28 cellular contexts compared by ENCODE assay signal in the genomic region with DNA sequence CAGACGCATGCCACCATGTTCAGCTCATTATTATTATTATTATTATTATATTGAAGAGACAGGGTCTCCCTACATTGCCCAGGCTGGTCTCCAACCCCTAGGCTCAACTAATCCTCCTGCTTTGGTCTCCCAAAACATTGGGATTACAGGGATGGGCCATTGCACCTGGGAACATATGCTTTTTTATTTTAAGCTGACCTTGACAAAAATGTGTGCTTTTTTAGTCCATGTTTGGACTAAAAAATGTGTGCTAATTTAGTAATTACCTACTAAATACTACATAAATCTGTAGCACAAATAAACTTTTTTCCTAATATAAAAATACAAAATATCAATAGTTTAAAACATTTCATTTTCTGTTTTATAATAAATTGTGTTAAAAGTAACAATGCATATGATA.
"Had no signal": no experiment of that assay in that cellular context is flagged by ENCODE, and none has a peak within 500 bp of the region (broad histone marks: within the 10 kb centered on the region; RNA-seq: fewer than 3 reads in every experiment).

No MANE protein-coding gene starts in this region.

- H3K36me3 ChIP-seq: neural progenitor cell, ovary, spleen, suprapubic skin, tibial artery, transverse colon, upper lobe of right lung, uterus had no signal

- H2AFZ ChIP-seq: neural progenitor cell, parathyroid adenoma had no signal

- H3K27ac ChIP-seq: neural progenitor cell, ovary, parathyroid adenoma, psoas muscle, skin epidermis, spleen, suprapubic skin, testis, tibial artery, transverse colon, upper lobe of right lung, uterus had no signal

- H3K9ac ChIP-seq: neural progenitor cell, parathyroid adenoma had no signal

- H3K9me3 ChIP-seq: ovary, psoas muscle, spleen, suprapubic skin, testis, tibial artery, transverse colon, upper lobe of right lung, uterus had no signal

- H3K4me2 ChIP-seq: neural progenitor cell, smooth muscle cell had no signal

- H3K4me1 ChIP-seq: neural progenitor cell, parathyroid adenoma, psoas muscle, spleen, suprapubic skin, testis, tibial artery, transverse colon, upper lobe of right lung, uterus had no signal

- ATAC-seq: natural killer cell; psoas muscle; right cardiac atrium; sciatic nerve; stimulated activated memory B cell treated with anti-CD40 and anti-IgM and Interleukin-4, amounts not matched to agents 10 μg/mL and 1 μg/mL and 100 μg/mL, for 72 hours; stimulated activated naive CD8-positive, alpha-beta T cell treated with anti-CD3 and anti-CD28 coated beads, Interleukin-15, amount 100 ng/mL, for 72 hours; stimulated activated naive CD8-positive, alpha-beta T cell treated with anti-CD3 and anti-CD28 coated beads, Interleukin-15, Interleukin-2, amounts not matched to agents 100 U/mL and 50 U/mL, for 24 hours; upper lobe of right lung had no signal

- H3K27me3 ChIP-seq: neural progenitor cell, ovary, spleen, suprapubic skin, testis, tibial artery, transverse colon, upper lobe of right lung, uterus had no signal

- DNase-seq: natural killer cell; occipital lobe; ovary; posterior cingulate gyrus; psoas muscle; right cardiac atrium; spleen; stimulated activated CD4-positive, alpha-beta T cell treated with anti-CD3 and anti-CD28 coated beads, Interleukin-12 subunit alpha, Interleukin-12 subunit beta, amount 100 ng/mL, for 4 hours; stimulated activated CD4-positive, alpha-beta T cell treated with anti-CD3 and anti-CD28 coated beads, Interleukin-1b, Interleukin-23, amount 100 ng/mL, for 48 hours; stimulated activated CD4-positive, alpha-beta T cell treated with anti-CD3 and anti-CD28 coated beads, Interleukin-4, amount 100 ng/mL, for 1 hour; stimulated activated CD4-positive, alpha-beta T cell treated with anti-CD3 and anti-CD28 coated beads, Interleukin-4, amount 100 ng/mL, for 4 hours; stimulated activated CD8-positive, alpha-beta memory T cell treated with anti-CD3 and anti-CD28 coated beads, Interleukin-4, amount 100 ng/mL, for 48 hours; stimulated activated naive CD4-positive, alpha-beta T cell; stimulated activated naive CD8-positive, alpha-beta T cell treated with anti-CD3 and anti-CD28 coated beads, Interleukin-15, amount 100 ng/mL, for 72 hours; stimulated activated naive CD8-positive, alpha-beta T cell treated with anti-CD3 and anti-CD28 coated beads, Interleukin-15, Interleukin-2, amounts not matched to agents 100 U/mL and 50 U/mL, for 24 hours; substantia nigra; testis; tibial artery; transverse colon; upper lobe of right lung; uterus had no signal

- H3K4me3 ChIP-seq: neural progenitor cell, ovary, psoas muscle, skin epidermis, smooth muscle cell, spleen, suprapubic skin, testis, tibial artery, transverse colon, upper lobe of right lung, uterus had no signal
